Comparison of ENCODE assay signal across 21 cellular contexts in genomic region chr2:233087725-233088124, GRCh38. TPM values are rescaled to one million over a fixed set of nuclear protein-coding genes. Genes with fewer than 3 reads are reported as not detected.
A peak's percentile ranks its signal among the peaks of the same experiment; 100 is the strongest.
DNase-seq lines count a peak whose midpoint lies in the region; ATAC-seq, FAIRE-seq and TF ChIP-seq lines count a peak whose summit lies in the region.
"Had no signal": no experiment of that assay in that cellular context is flagged by ENCODE, and none has a peak within 500 bp of the region (broad histone marks: within the 10 kb centered on the region; RNA-seq: fewer than 3 reads in every experiment).

No MANE protein-coding gene starts in this region.

- H3K36me3 ChIP-seq in right lobe of liver = no peaks in the 10 kb centered on the region
- peaks cover 1 to 15% of the 10 kb centered on the region in 2 experiments; a peak in 1 of 5 replicates for H3K36me3 ChIP-seq in HepG2 (replicated peaks in 1 of 2; ENCODE audit: control insufficient read depth in 1 of 2, insufficient read depth in 2 of 2, low read length in 2 of 2)

- no TSS peak for BruUV-seq in HepG2 (replicated peaks; lab: Mats Ljungman, UMichigan)

- intact Hi-C loops in right lobe of liver (cut with DNase I) (no loop called here), HepG2 (cut with micrococcal nuclease; ENCODE audit: unreplicated experiment) (no loop called here)

- H3K27me3 ChIP-seq in right lobe of liver (no peaks in the 10 kb centered on the region), HepG2 (ENCODE audit: control insufficient read depth in 1 of 2, insufficient read depth in 2 of 2, low read length in 2 of 2) (no peaks in the 10 kb centered on the region)

- no peaks in the 10 kb centered on the region for H3K79me2 ChIP-seq in HepG2 (ENCODE audit: insufficient read depth, low read length)

- 74% methylated on average over 7 of the region's 7 CpGs for WGBS in right lobe of liver (ENCODE audit: insufficient coverage, low coverage, low lambda C conversion rate, missing lambda C conversion rate)
- WGBS in HepG2 (ENCODE audit: low lambda C conversion rate) = 96% methylated on average over 7 of the region's 7 CpGs

- no peak for TF ChIP-seq RAD21 in HepG2 (CRISPR knock-in tag; IDR thresholded peaks at IDR 0.05)

- POLR2A ChIA-PET in HepG2 (lab: Yijun Ruan, JAX) = no interaction called here
- POLR2A ChIA-PET in activated CD4-positive, alpha-beta memory T cell treated with anti-CD3 and anti-CD28 coated beads, Interleukin-2, amount 10 ng/mL, durations not matched to agents 7 days and 5 days (lab: Charles Lee) = interaction anchor here (15.5 kb wide), 1 partner anchor 25 kb away, joined by 335 read pairs; the partner anchor contains the start of gene INPP5D

- H3K27ac Mint-ChIP-seq in activated CD4-positive, alpha-beta memory T cell treated with anti-CD3 and anti-CD28 coated beads, Interleukin-2, amount 10 ng/mL, durations not matched to agents 7 days and 5 days = peak overlapping the region; percentile 1
- H3K27ac Mint-ChIP-seq in osteocyte (ENCODE audit: unreplicated experiment) = no peak overlapping the region

- CTCF ChIA-PET in HepG2 (lab: Yijun Ruan, JAX; ENCODE audit: low intra/inter-chr PET ratio, low total read pairs) = no interaction called here
- CTCF ChIA-PET in activated CD4-positive, alpha-beta memory T cell treated with anti-CD3 and anti-CD28 coated beads, Interleukin-2, amount 10 ng/mL, durations not matched to agents 7 days and 5 days (lab: Charles Lee) = interaction anchor here (1.6 to 1.8 kb wide), 2 partner anchors 28 to 33 kb away, joined by 5 to 6 read pairs; partner anchors contain the start of gene INPP5D

- FAIRE-seq in HepG2 (lab: Jason Lieb, UNC) (no peak), D721Med (lab: Jason Lieb, UNC) (no peak)
- FAIRE-seq: G401.6, H54 had no signal

- H3K4me1 Mint-ChIP-seq in activated CD4-positive, alpha-beta memory T cell treated with anti-CD3 and anti-CD28 coated beads, Interleukin-2, amount 10 ng/mL, durations not matched to agents 7 days and 5 days = peaks cover 67% of the 10 kb centered on the region
- no peaks in the 10 kb centered on the region for H3K4me1 Mint-ChIP-seq in osteocyte (ENCODE audit: unreplicated experiment)

- TF ChIP-seq CTCF in right lobe of liver (IDR thresholded peaks at IDR 0.05) (no peak), HepG2 (CRISPR knock-in tag; IDR thresholded peaks at IDR 0.05) (no peak), D721Med (IDR thresholded peaks at IDR 0.05; ENCODE audit: insufficient read depth, missing control alignments) (no peak), osteocyte (IDR thresholded peaks at IDR 0.05) (no peak)

- TF ChIP-seq POLR2A in right lobe of liver (IDR thresholded peaks at IDR 0.05) = no peak
- no peak for TF ChIP-seq POLR2A in HepG2 (IDR thresholded peaks at IDR 0.05; ENCODE audit: insufficient read depth in 1 of 2, low read depth in 2 of 2, low read length in 2 of 2)

- H3K4me1 ChIP-seq in right lobe of liver (no peaks in the 10 kb centered on the region), HepG2 (ENCODE audit: insufficient read depth, low read length) (peaks cover 42% of the 10 kb centered on the region)

- H2AFZ ChIP-seq in HepG2 (ENCODE audit: low read length) = no peak overlapping the region

- H3K4me3 Mint-ChIP-seq in activated CD4-positive, alpha-beta memory T cell treated with anti-CD3 and anti-CD28 coated beads, Interleukin-2, amount 10 ng/mL, durations not matched to agents 7 days and 5 days = no peak overlapping the region
- no peak overlapping the region for H3K4me3 Mint-ChIP-seq in osteocyte (ENCODE audit: unreplicated experiment)
- H3K4me3 Mint-ChIP-seq: nephron progenitor cell had no signal

- H3K9me3 Mint-ChIP-seq in activated CD4-positive, alpha-beta memory T cell treated with anti-CD3 and anti-CD28 coated beads, Interleukin-2, amount 10 ng/mL, durations not matched to agents 7 days and 5 days = no peaks in the 10 kb centered on the region
- H3K9me3 Mint-ChIP-seq in osteocyte (ENCODE audit: unreplicated experiment) = no peaks in the 10 kb centered on the region
- H3K9me3 Mint-ChIP-seq: nephron progenitor cell had no signal

- H3K9me3 ChIP-seq in right lobe of liver (no peaks in the 10 kb centered on the region), HepG2 (ENCODE audit: low read length) (no peaks in the 10 kb centered on the region)

- no peaks in the 10 kb centered on the region for H3K27me3 Mint-ChIP-seq in activated CD4-positive, alpha-beta memory T cell treated with anti-CD3 and anti-CD28 coated beads, Interleukin-2, amount 10 ng/mL, durations not matched to agents 7 days and 5 days
- peaks cover 32% of the 10 kb centered on the region for H3K27me3 Mint-ChIP-seq in osteocyte (ENCODE audit: unreplicated experiment)

- H4K20me1 ChIP-seq in HepG2 (ENCODE audit: insufficient read depth, low read length) = no peaks in the 10 kb centered on the region

- no peak overlapping the region for H3K9ac ChIP-seq in HepG2 (ENCODE audit: insufficient read depth, low read depth, low read length)

- no peak for TF ChIP-seq EP300 in HepG2 (IDR thresholded peaks at IDR 0.05; ENCODE audit: low read depth in 2 of 2, low read length in 2 of 2)
- TF ChIP-seq EP300 in HepG2 (CRISPR knock-in tag; IDR thresholded peaks at IDR 0.05; ENCODE audit: borderline replicate concordance) = no peak

- in situ Hi-C loops in HepG2 (cut with HindIII; ENCODE audit: extremely low pct_ligation_motif_present, low pct_unique_long_range_greater_than_20kb) = no loop called here

- no peak overlapping the region for H3K4me3 ChIP-seq in right lobe of liver
- H3K4me3 ChIP-seq in HepG2 (replicated peaks in 1 of 3; ENCODE audit: insufficient read depth in 1 of 3, low read depth in 2 of 3, low read length in 3 of 3) = no peak overlapping the region
- H3K4me3 ChIP-seq: lung had no signal

- ATAC-seq in right lobe of liver (peak in 1 of 4 donors; percentile 12), HepG2 (no peak), HG02852 (IDR thresholded peaks at IDR 0.05; ENCODE audit: unreplicated experiment) (no peak)

- no peak overlapping the region for H3K4me2 ChIP-seq in HepG2 (ENCODE audit: low read depth, low read length)

- H3K27ac ChIP-seq in right lobe of liver = peak overlapping the region in 2 of 3 donors; percentile 28 to 37
- H3K27ac ChIP-seq in HepG2 (ENCODE audit: extremely low read length, insufficient read depth, low read length) = no peak overlapping the region

- DNase-seq in right lobe of liver (peak in 1 of 3 donors; percentile 21), HepG2 (ENCODE audit: low spot score) (no peak), medulla oblongata (ENCODE audit: extremely low spot score) (peak; percentile 51), D721Med (ENCODE audit: insufficient read length, low spot score) (no peak), osteocyte (ENCODE audit: extremely low spot score, unreplicated experiment) (no peak), middle frontal gyrus (ENCODE audit: extremely low spot score, low spot score) (no peak)
- DNase-seq in activated CD4-positive, alpha-beta memory T cell treated with anti-CD3 and anti-CD28 coated beads, Interleukin-2, amount 10 ng/mL, durations not matched to agents 7 days and 5 days = no peak
- DNase-seq: activated CD4-positive, alpha-beta T cell treated with anti-CD3 and anti-CD28 coated beads, Interleukin-2, amount 50 U/mL, for 4 hours; activated gamma-delta T cell; erythroblast; NCI-H146; NCI-H345; nephron progenitor cell; NK-92 treated with Interleukin-12 subunit alpha and Interleukin-12 subunit beta, amount 100 ng/mL, for 24 hours; retina; Right ventricle myocardium superior had no signal

- peaks cover 90% of the 10 kb centered on the region for H3K36me3 Mint-ChIP-seq in activated CD4-positive, alpha-beta memory T cell treated with anti-CD3 and anti-CD28 coated beads, Interleukin-2, amount 10 ng/mL, durations not matched to agents 7 days and 5 days (ENCODE audit: low read depth)
- no peaks in the 10 kb centered on the region for H3K36me3 Mint-ChIP-seq in osteocyte (ENCODE audit: unreplicated experiment)

RNA-seq across cellular contexts. Expression of gene INPP5D, which starts 27.6 kb away (rescaled TPM):
- total RNA-seq in right lobe of liver (1 to 10 TPM; 3.5 to 8.1 (median 5.5) TPM), HepG2 (2016; rRNA removed; fragmentation: Illumina TruSeq; extraction: Trizol) (17.7 and 18.0 TPM in 2 replicates), osteocyte (0.31 and 0.40 TPM in 2 replicates)
- total RNA-seq in HepG2 (2016; cell fraction: cytosol; rRNA removed; fragmentation: Illumina TruSeq; extraction: Trizol; ENCODE audit: low read depth) = 4.6 and 5.5 TPM in 2 replicates
- total RNA-seq in HepG2 (2016; cell fraction: insoluble cytoplasmic fraction; rRNA removed; fragmentation: Illumina TruSeq; extraction: Trizol) = 15.5 and 19.4 TPM in 2 replicates
- 12.4 TPM in 2 replicates for total RNA-seq in HepG2 (2016; cell fraction: membrane; rRNA removed; fragmentation: Illumina TruSeq; extraction: Trizol)
- total RNA-seq in HepG2 (2016; cell fraction: nucleus; rRNA removed; fragmentation: Illumina TruSeq; extraction: Trizol) = 15.5 and 17.7 TPM in 2 replicates
- 16.1 and 16.7 TPM in 2 replicates for polyA plus RNA-seq in HepG2 (2011; rRNA removed)
- 7.7 and 8.6 TPM in 2 replicates for polyA plus RNA-seq in HepG2 (2011; cell fraction: cytosol; rRNA removed)
- polyA plus RNA-seq in HepG2 (2011; cell fraction: nucleus; rRNA removed) = 55.2 and 72.1 TPM in 2 replicates
- polyA plus RNA-seq in HepG2 (2012) = 36.4 and 42.1 TPM in 2 replicates
- polyA plus RNA-seq in HepG2 (2016; cell fraction: cytosol; fragmentation: Illumina TruSeq; extraction: Trizol; ENCODE audit: low read depth) = 2.5 and 2.6 TPM in 2 replicates
- polyA plus RNA-seq in HepG2 (2016; cell fraction: insoluble cytoplasmic fraction; fragmentation: Illumina TruSeq; extraction: Trizol; ENCODE audit: low read depth) = 16.3 and 21.7 TPM in 2 replicates
- 8.3 and 8.6 TPM in 2 replicates for polyA plus RNA-seq in HepG2 (2016; cell fraction: membrane; fragmentation: Illumina TruSeq; extraction: Trizol; ENCODE audit: low read depth)
- 28.7 and 30.7 TPM in 2 replicates for polyA plus RNA-seq in HepG2 (2016; cell fraction: nucleus; fragmentation: Illumina TruSeq; extraction: Trizol; ENCODE audit: insufficient read depth, low read depth)
- polyA minus RNA-seq in HepG2 (2011; rRNA and poly(A)+ RNA removed; ENCODE audit: low replicate concordance) = 0.09 and 29.9 TPM in 2 replicates
- 15.4 and 25.3 TPM in 2 replicates for polyA minus RNA-seq in HepG2 (2011; cell fraction: cytosol; rRNA and poly(A)+ RNA removed)
- polyA minus RNA-seq in HepG2 (2011; cell fraction: nucleus; rRNA and poly(A)+ RNA removed) = 36.4 and 40.5 TPM in 2 replicates
- 100 to 1,000 TPM; 157 to 163 TPM for total RNA-seq in activated CD4-positive, alpha-beta memory T cell treated with anti-CD3 and anti-CD28 coated beads, Interleukin-2, amount 10 ng/mL, durations not matched to agents 7 days and 5 days

RNA-seq across cellular contexts. Expression of gene NEU2, which starts 55.3 kb away (rescaled TPM):
- total RNA-seq in right lobe of liver (not detected), HepG2 (2016; rRNA removed; fragmentation: Illumina TruSeq; extraction: Trizol) (not detected in 2 replicates), osteocyte (not detected in 2 replicates)
- not detected in 2 replicates for total RNA-seq in HepG2 (2016; cell fraction: cytosol; rRNA removed; fragmentation: Illumina TruSeq; extraction: Trizol; ENCODE audit: low read depth)
- total RNA-seq in HepG2 (2016; cell fraction: insoluble cytoplasmic fraction; rRNA removed; fragmentation: Illumina TruSeq; extraction: Trizol) = not detected in 2 replicates
- total RNA-seq in HepG2 (2016; cell fraction: membrane; rRNA removed; fragmentation: Illumina TruSeq; extraction: Trizol) = not detected in 2 replicates
- total RNA-seq in HepG2 (2016; cell fraction: nucleus; rRNA removed; fragmentation: Illumina TruSeq; extraction: Trizol) = not detected in 2 replicates
- polyA plus RNA-seq in HepG2 (2011; rRNA removed) = not detected in 2 replicates
- not detected in 2 replicates for polyA plus RNA-seq in HepG2 (2011; cell fraction: cytosol; rRNA removed)
- polyA plus RNA-seq in HepG2 (2011; cell fraction: nucleus; rRNA removed) = not detected in 2 replicates
- polyA plus RNA-seq in HepG2 (2012) = not detected in 2 replicates
- polyA plus RNA-seq in HepG2 (2016; cell fraction: cytosol; fragmentation: Illumina TruSeq; extraction: Trizol; ENCODE audit: low read depth) = not detected in 2 replicates
- polyA plus RNA-seq in HepG2 (2016; cell fraction: insoluble cytoplasmic fraction; fragmentation: Illumina TruSeq; extraction: Trizol; ENCODE audit: low read depth) = not detected in 2 replicates
- polyA plus RNA-seq in HepG2 (2016; cell fraction: membrane; fragmentation: Illumina TruSeq; extraction: Trizol; ENCODE audit: low read depth) = not detected in 2 replicates
- not detected in 2 replicates for polyA plus RNA-seq in HepG2 (2016; cell fraction: nucleus; fragmentation: Illumina TruSeq; extraction: Trizol; ENCODE audit: insufficient read depth, low read depth)
- polyA minus RNA-seq in HepG2 (2011; rRNA and poly(A)+ RNA removed; ENCODE audit: low replicate concordance) = not detected in 2 replicates
- not detected in 2 replicates for polyA minus RNA-seq in HepG2 (2011; cell fraction: cytosol; rRNA and poly(A)+ RNA removed)
- polyA minus RNA-seq in HepG2 (2011; cell fraction: nucleus; rRNA and poly(A)+ RNA removed) = not detected in 2 replicates
- not detected for total RNA-seq in activated CD4-positive, alpha-beta memory T cell treated with anti-CD3 and anti-CD28 coated beads, Interleukin-2, amount 10 ng/mL, durations not matched to agents 7 days and 5 days
- total RNA-seq: lung, Right ventricle myocardium superior had no signal
- polyA plus RNA-seq: AG04450, lung had no signal
